Comparison of ENCODE assay signal across 31 cellular contexts in genomic region chr17:27915715-27916114, GRCh38. TPM values are rescaled to one million over a fixed set of nuclear protein-coding genes. Genes with fewer than 3 reads are reported as not detected.
A peak's percentile ranks its signal among the peaks of the same experiment; 100 is the strongest.
DNase-seq lines count a peak whose midpoint lies in the region; TF ChIP-seq lines count a peak whose summit lies in the region.
"Had no signal": no experiment of that assay in that cellular context is flagged by ENCODE, and none has a peak within 500 bp of the region (broad histone marks: within the 10 kb centered on the region; RNA-seq: fewer than 3 reads in every experiment).

No MANE protein-coding gene starts in this region.

- no peaks in the 10 kb centered on the region for H3K9me3 ChIP-seq in neural progenitor cell (ENCODE audit: low read depth)
- H3K9me3 ChIP-seq in Peyer's patch: no peaks in the 10 kb centered on the region
- H3K9me3 ChIP-seq: colonic mucosa, heart left ventricle, left ventricle myocardium inferior, right atrium auricular region, stomach, thyroid gland, vagina had no signal

- H3K4me3 Mint-ChIP-seq in glutamatergic neuron (ENCODE audit: unreplicated experiment) (peak overlapping the region; percentile 25), neural progenitor cell (peak overlapping the region; percentile 52), endothelial cell (ENCODE audit: unreplicated experiment) (no peak overlapping the region)
- H3K4me3 Mint-ChIP-seq: activated CD4-positive, alpha-beta T cell treated with anti-CD3 and anti-CD28 coated beads for 36 hours; activated CD8-positive, alpha-beta T cell treated with anti-CD3 and anti-CD28 coated beads, Interleukin-2, amount 10 ng/mL, durations not matched to agents 7 days and 5 days; activated naive CD8-positive, alpha-beta T cell; naive B cell; T-helper 2 cell treated with Interferon-gamma antibody and Interleukin-4, amounts not matched to agents 5 μg/mL and 100 μg/mL, for 36 hours had no signal

- H3K4me1 ChIP-seq in neural progenitor cell (peaks cover 11% of the 10 kb centered on the region), Peyer's patch (no peaks in the 10 kb centered on the region)
- H3K4me1 ChIP-seq: colonic mucosa, right atrium auricular region, stomach, thyroid gland, vagina had no signal

- H3K79me2 ChIP-seq in neural progenitor cell (ENCODE audit: low read depth): no peaks in the 10 kb centered on the region

- TF ChIP-seq POLR2A in Peyer's patch (IDR thresholded peaks at IDR 0.05): no peak

- no peaks in the 10 kb centered on the region for H3K36me3 ChIP-seq in neural progenitor cell
- H3K36me3 ChIP-seq in Peyer's patch: no peaks in the 10 kb centered on the region
- H3K36me3 ChIP-seq: colonic mucosa, heart left ventricle, left ventricle myocardium inferior, right atrium auricular region, stomach, thyroid gland, vagina had no signal

- H4K20me1 ChIP-seq in neural progenitor cell (ENCODE audit: low read depth): no peaks in the 10 kb centered on the region

- H3K9ac ChIP-seq in neural progenitor cell: no peak overlapping the region

- H3K36me3 Mint-ChIP-seq in glutamatergic neuron (ENCODE audit: unreplicated experiment) (no peaks in the 10 kb centered on the region), neural progenitor cell (no peaks in the 10 kb centered on the region), endothelial cell (ENCODE audit: low read depth, unreplicated experiment) (no peaks in the 10 kb centered on the region)
- H3K36me3 Mint-ChIP-seq: activated naive CD8-positive, alpha-beta T cell; naive B cell had no signal

- H3K4me2 ChIP-seq in neural progenitor cell: peak overlapping the region; percentile 67
- H3K4me2 ChIP-seq: smooth muscle cell had no signal

- H3K4me3 ChIP-seq in neural progenitor cell: peak overlapping the region; percentile 18
- no peak overlapping the region for H3K4me3 ChIP-seq in Peyer's patch
- H3K4me3 ChIP-seq: colonic mucosa, GM12878, heart left ventricle, left ventricle myocardium inferior, right atrium auricular region, smooth muscle cell, stomach, thyroid gland, vagina had no signal

- peak; percentile 17 for DNase-seq in NCI-H1436 (lab: John Stamatoyannopoulos, UW)
- no peak for DNase-seq in NCI-H1436 treated with DMSO at 0.1 percent for 48 hours (lab: John Stamatoyannopoulos, UW)
- DNase-seq in NCI-H345 treated with DMSO at 0.1 percent for 48 hours (lab: John Stamatoyannopoulos, UW; ENCODE audit: unreplicated experiment): peak; percentile 70
- DNase-seq in glutamatergic neuron: peak; percentile 70
- peak; percentile 65 for DNase-seq in neural progenitor cell (ENCODE audit: low spot score)
- DNase-seq in endothelial cell (ENCODE audit: low spot score): no peak
- DNase-seq in AG08395 (ENCODE audit: low spot score): no peak
- DNase-seq in Peyer's patch: no peak
- DNase-seq: activated CD4-positive, alpha-beta T cell treated with anti-CD3 and anti-CD28 coated beads for 36 hours; activated CD8-positive, alpha-beta T cell treated with anti-CD3 and anti-CD28 coated beads, Interleukin-2, amount 10 ng/mL, durations not matched to agents 7 days and 5 days; activated effector memory CD4-positive, alpha-beta T cell treated with Interleukin-2 at 50 U/mL for 16 hours; anterior cingulate cortex; colonic mucosa; effector memory CD4-positive, alpha-beta T cell; heart left ventricle; KBM-7; left ventricle myocardium inferior; naive B cell; NCI-H1105 treated with DMSO at 0.1 percent for 48 hours; PC-3; Right ventricle myocardium superior; stimulated activated CD4-positive, alpha-beta T cell treated with anti-CD3 and anti-CD28 coated beads, Interleukin-2, amount 100 ng/mL, for 24 hours; stomach; thyroid gland had no signal

- no peak overlapping the region for H3K27ac ChIP-seq in neural progenitor cell
- no peak overlapping the region for H3K27ac ChIP-seq in Peyer's patch
- H3K27ac ChIP-seq: 22Rv1, colonic mucosa, heart left ventricle, left ventricle myocardium inferior, right atrium auricular region, stomach, thyroid gland, vagina had no signal

- H3F3A ChIP-seq in neural progenitor cell (ENCODE audit: low read depth): peaks cover 11% of the 10 kb centered on the region

- peaks cover 7% of the 10 kb centered on the region for H3K4me1 Mint-ChIP-seq in glutamatergic neuron (ENCODE audit: low read depth, unreplicated experiment)
- H3K4me1 Mint-ChIP-seq in neural progenitor cell: peaks cover 17% of the 10 kb centered on the region
- no peaks in the 10 kb centered on the region for H3K4me1 Mint-ChIP-seq in endothelial cell (ENCODE audit: unreplicated experiment)
- H3K4me1 Mint-ChIP-seq: activated CD4-positive, alpha-beta T cell treated with anti-CD3 and anti-CD28 coated beads for 36 hours; naive B cell had no signal

- peaks cover 2% of the 10 kb centered on the region for H3K27me3 Mint-ChIP-seq in glutamatergic neuron (ENCODE audit: unreplicated experiment)
- peaks cover 29% of the 10 kb centered on the region for H3K27me3 Mint-ChIP-seq in neural progenitor cell (ENCODE audit: insufficient read depth, low read depth)
- H3K27me3 Mint-ChIP-seq in endothelial cell (ENCODE audit: unreplicated experiment): peaks cover 5% of the 10 kb centered on the region

- H2AFZ ChIP-seq in neural progenitor cell (replicated peaks): no peak overlapping the region

- H3K9me3 Mint-ChIP-seq in glutamatergic neuron (ENCODE audit: unreplicated experiment): no peaks in the 10 kb centered on the region
- H3K9me3 Mint-ChIP-seq in neural progenitor cell: no peaks in the 10 kb centered on the region
- H3K9me3 Mint-ChIP-seq in endothelial cell (ENCODE audit: unreplicated experiment): no peaks in the 10 kb centered on the region
- H3K9me3 Mint-ChIP-seq: T-helper 2 cell treated with Interferon-gamma antibody and Interleukin-4, amounts not matched to agents 5 μg/mL and 100 μg/mL, for 36 hours had no signal

- H3K27ac Mint-ChIP-seq in glutamatergic neuron (ENCODE audit: unreplicated experiment) (peak overlapping the region; percentile 68), neural progenitor cell (no peak overlapping the region), endothelial cell (ENCODE audit: unreplicated experiment) (no peak overlapping the region)
- H3K27ac Mint-ChIP-seq: activated CD4-positive, alpha-beta T cell treated with anti-CD3 and anti-CD28 coated beads for 36 hours; activated CD8-positive, alpha-beta T cell treated with anti-CD3 and anti-CD28 coated beads, Interleukin-2, amount 10 ng/mL, durations not matched to agents 7 days and 5 days; activated naive CD8-positive, alpha-beta T cell; naive B cell; T-helper 2 cell treated with Interferon-gamma antibody and Interleukin-4, amounts not matched to agents 5 μg/mL and 100 μg/mL, for 36 hours had no signal

- TF ChIP-seq CTCF in glutamatergic neuron (IDR thresholded peaks at IDR 0.05; ENCODE audit: partially characterized antibody, unreplicated experiment) (no peak), neural progenitor cell (IDR thresholded peaks at IDR 0.05) (no peak), endothelial cell (IDR thresholded peaks at IDR 0.05; ENCODE audit: unreplicated experiment) (no peak), Peyer's patch (IDR thresholded peaks at IDR 0.05) (no peak)

- peaks cover 67% of the 10 kb centered on the region for H3K27me3 ChIP-seq in neural progenitor cell
- H3K27me3 ChIP-seq in Peyer's patch: no peaks in the 10 kb centered on the region
- H3K27me3 ChIP-seq: colonic mucosa, heart left ventricle, right atrium auricular region, thyroid gland, vagina had no signal

RNA-seq across cellular contexts. Expression of gene LYRM9, which starts 22.6 kb away (rescaled TPM):
- total RNA-seq in glutamatergic neuron (ENCODE audit: unreplicated experiment) (10.6 TPM), neural progenitor cell (ENCODE audit: low replicate concordance) (16.0 and 25.5 TPM in 2 replicates), endothelial cell (ENCODE audit: unreplicated experiment) (8.3 TPM), Peyer's patch (10 to 100 TPM; 11.6 to 17.0 (median 15.6) TPM)

Comparison
In these comparisons a context has a peak if more than half of its experiments do, and no peak if none do; other contexts are left out.
1. DNase-seq: peak in NCI-H1436 (single experiment), NCI-H345 treated with DMSO at 0.1 percent for 48 hours (single experiment), glutamatergic neuron (single experiment) and neural progenitor cell (single experiment); none in NCI-H1436 treated with DMSO at 0.1 percent for 48 hours (single experiment), endothelial cell (single experiment), AG08395 (single experiment) and Peyer's patch (0 of 3).